ENCODE assay signal across 10 cellular contexts in genomic region chr1:5887436-5888290, GRCh38.
"Had no signal": no experiment of that assay in that cellular context is flagged by ENCODE, and none has a peak within 500 bp of the region (broad histone marks: within the 10 kb centered on the region; RNA-seq: fewer than 3 reads in every experiment).

No MANE protein-coding gene starts in this region.

- H3K27me3 ChIP-seq: testis had no signal

- H3K9me3 ChIP-seq: prostate gland, testis had no signal

- H3K4me3 Mint-ChIP-seq: mesothelial cell of epicardium; stimulated activated naive CD8-positive, alpha-beta T cell treated with anti-CD3 and anti-CD28 coated beads, Interleukin-15, Interleukin-2, amounts not matched to agents 100 ng/mL and 50 ng/mL, for 24 hours; T-helper 2 cell treated with Interferon-gamma antibody and Interleukin-4, amounts not matched to agents 5 μg/mL and 100 μg/mL, for 36 hours had no signal

- DNase-seq: activated CD4-positive, alpha-beta T cell treated with anti-CD3 and anti-CD28 coated beads for 48 hours; activated naive CD4-positive, alpha-beta T cell treated with Interleukin-2 at 50 U/mL for 16 hours; stimulated activated CD4-positive, alpha-beta T cell treated with anti-CD3 and anti-CD28 coated beads, Interleukin-15, amount 100 ng/mL, for 24 hours; stimulated activated CD4-positive, alpha-beta T cell treated with anti-CD3 and anti-CD28 coated beads, Interleukin-4, amount 100 ng/mL, for 24 hours; SW 1271; testis had no signal

- H3K4me1 ChIP-seq: prostate gland, testis had no signal

- H3K27me3 Mint-ChIP-seq: stimulated activated naive CD8-positive, alpha-beta T cell treated with anti-CD3 and anti-CD28 coated beads, Interleukin-15, Interleukin-2, amounts not matched to agents 100 ng/mL and 50 ng/mL, for 24 hours had no signal

- H3K36me3 ChIP-seq: prostate gland had no signal

- H3K27ac ChIP-seq: prostate gland, testis had no signal

- H3K9me3 Mint-ChIP-seq: mesothelial cell of epicardium; stimulated activated naive CD8-positive, alpha-beta T cell treated with anti-CD3 and anti-CD28 coated beads, Interleukin-15, Interleukin-2, amounts not matched to agents 100 ng/mL and 50 ng/mL, for 24 hours; T-helper 2 cell treated with Interferon-gamma antibody and Interleukin-4, amounts not matched to agents 5 μg/mL and 100 μg/mL, for 36 hours had no signal

- H3K4me3 ChIP-seq: prostate gland, testis had no signal

- H3K27ac Mint-ChIP-seq: mesothelial cell of epicardium; stimulated activated naive CD8-positive, alpha-beta T cell treated with anti-CD3 and anti-CD28 coated beads, Interleukin-15, Interleukin-2, amounts not matched to agents 100 ng/mL and 50 ng/mL, for 24 hours; T-helper 2 cell treated with Interferon-gamma antibody and Interleukin-4, amounts not matched to agents 5 μg/mL and 100 μg/mL, for 36 hours had no signal
